Comparison of ENCODE assay signal across 25 cellular contexts in the genomic region with DNA sequence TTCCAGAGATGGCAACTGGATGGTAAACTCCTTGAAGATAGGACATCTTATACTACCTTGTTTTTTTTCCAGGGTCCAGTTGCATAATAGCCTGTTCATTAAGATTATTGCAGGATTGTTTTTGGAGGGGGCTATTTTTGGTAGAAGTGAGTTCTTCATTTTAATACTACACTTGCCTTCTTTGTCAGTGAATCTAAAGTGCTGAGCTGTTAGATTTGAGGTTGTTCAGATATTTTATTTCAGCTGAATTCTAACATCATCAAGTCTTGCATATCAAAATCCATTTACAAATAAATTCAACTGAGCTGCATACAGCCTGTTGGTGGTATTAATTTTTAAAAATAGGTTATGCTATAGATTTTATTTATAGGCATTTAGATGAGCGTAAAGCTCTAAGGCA.
A peak's percentile ranks its signal among the peaks of the same experiment; 100 is the strongest.
DNase-seq lines count a peak whose midpoint lies in the region; ATAC-seq, FAIRE-seq and TF ChIP-seq lines count a peak whose summit lies in the region.
"Had no signal": no experiment of that assay in that cellular context is flagged by ENCODE, and none has a peak within 500 bp of the region (broad histone marks: within the 10 kb centered on the region; RNA-seq: fewer than 3 reads in every experiment).

No MANE protein-coding gene starts in this region.

- no peak overlapping the region for H3K9ac ChIP-seq in SK-N-SH
- H3K9ac ChIP-seq: BLaER1 treated with 17β-estradiol and CSF1 and Interleukin-3, amounts not matched to agents 10 nM and 100 nM had no signal

- TF ChIP-seq CTCF in SK-N-SH (IDR thresholded peaks at IDR 0.05), result no peak
- no peak for TF ChIP-seq CTCF in A549 (IDR thresholded peaks at IDR 0.05)
- no peak for TF ChIP-seq CTCF in dorsolateral prefrontal cortex (IDR thresholded peaks at IDR 0.05 in 54 of 56, conservative IDR thresholded peaks at IDR 0.05 in 2 of 56; ENCODE audit: low read depth in 1 of 56, partially characterized antibody in 56 of 56)
- TF ChIP-seq CTCF in neutrophil (IDR thresholded peaks at IDR 0.05), result no peak

- TF ChIP-seq POLR2A in A549 (IDR thresholded peaks at IDR 0.05; ENCODE audit: low read length), result no peak

- no peak for TF ChIP-seq EP300 in SK-N-SH (IDR thresholded peaks at IDR 0.05; ENCODE audit: borderline replicate concordance in 1 of 2, low read depth in 1 of 2, low read length in 1 of 2)
- TF ChIP-seq EP300 in A549 (IDR thresholded peaks at IDR 0.05), result no peak

- CTCF ChIA-PET in SK-N-SH (lab: Yijun Ruan, JAX), result interaction anchor here (1.1 to 1.4 kb wide), 2 partner anchors 10 to 251 kb away, joined by 3 to 4 read pairs; no protein-coding TSS in a partner anchor
- CTCF ChIA-PET in A549 (lab: Yijun Ruan, JAX), result no interaction called here

- H3K4me1 ChIP-seq in SK-N-SH (ENCODE audit: control insufficient read depth in 1 of 2, insufficient read depth in 2 of 2, low read depth in 1 of 2, low read length in 1 of 2) (peaks cover 4 to 35% of the 10 kb centered on the region in 2 experiments), A549 (no peaks in the 10 kb centered on the region), neutrophil (ENCODE audit: control insufficient read depth in 1 of 2, insufficient read depth in 1 of 2, low read depth in 1 of 2, low read length in 1 of 2) (peaks cover 4 to 32% of the 10 kb centered on the region in 2 experiments)
- H3K4me1 ChIP-seq: HAP-1 had no signal

- H3K27me3 ChIP-seq in SK-N-SH (ENCODE audit: insufficient read depth) (no peaks in the 10 kb centered on the region), dorsolateral prefrontal cortex (no peaks in the 10 kb centered on the region), neutrophil (no peaks in the 10 kb centered on the region)
- H3K27me3 ChIP-seq: BE2C; BLaER1 treated with 17β-estradiol and CSF1 and Interleukin-3, amounts not matched to agents 10 nM and 100 nM had no signal

- DNase-seq in SK-N-SH (no peak), A549 (ENCODE audit: low read depth in 1 of 2, low spot score in 1 of 2) (no peak), dorsolateral prefrontal cortex (no peak)
- DNase-seq: ACHN; AML-193; BE2C; CD4-positive, alpha-beta T cell; CD8-positive, alpha-beta memory T cell; DMS 273 treated with DMSO at 0.1 percent for 48 hours; DMS79; GDM1; GOT3; HFFc6 had no signal

- POLR2A ChIA-PET in SK-N-SH (lab: Yijun Ruan, JAX), result no interaction called here
- POLR2A ChIA-PET in A549 (lab: Yijun Ruan, JAX), result no interaction called here

- H3K36me3 ChIP-seq in SK-N-SH (replicated peaks in 1 of 2; ENCODE audit: control insufficient read depth in 1 of 2, insufficient read depth in 2 of 2, low read length in 1 of 2) (no peaks in the 10 kb centered on the region), neutrophil (no peaks in the 10 kb centered on the region)
- H3K36me3 ChIP-seq: BE2C; BLaER1 treated with 17β-estradiol and CSF1 and Interleukin-3, amounts not matched to agents 10 nM and 100 nM; HAP-1 had no signal

- ATAC-seq in SK-N-SH treated with all-trans-retinoic acid at 6 μM for 48 hours, result no peak
- ATAC-seq in A549, result no peak
- no peak for ATAC-seq in GM19395 (IDR thresholded peaks at IDR 0.05; ENCODE audit: unreplicated experiment)
- no peak for ATAC-seq in HG03095 (IDR thresholded peaks at IDR 0.05; ENCODE audit: unreplicated experiment)
- ATAC-seq: GM12878 had no signal

- 96% methylated on average over 1 of the region's 1 CpG for WGBS in SK-N-SH (ENCODE audit: low lambda C conversion rate)
- WGBS in A549 (ENCODE audit: missing lambda C conversion rate), result 88% methylated on average over 1 of the region's 1 CpG

- TF ChIP-seq RAD21 in SK-N-SH (IDR thresholded peaks at IDR 0.05; ENCODE audit: low read length) (no peak), A549 (conservative IDR thresholded peaks at IDR 0.05 in 1 of 2, IDR thresholded peaks at IDR 0.05 in 1 of 2) (no peak)

- intact Hi-C loops in dorsolateral prefrontal cortex (cut with DNase I), result loop anchor here in 1 of 2 donors (10.0 kb wide), 1 partner anchor 72 kb away; a partner anchor contains a TSS

- H3K4me2 ChIP-seq in SK-N-SH (peak overlapping the region; percentile 63; the same call in 1 of the 2 replicates), A549 (no peak overlapping the region)
- H3K4me2 ChIP-seq: BLaER1 treated with 17β-estradiol and CSF1 and Interleukin-3, amounts not matched to agents 10 nM and 100 nM had no signal

- FAIRE-seq in A549 (lab: Jason Lieb, UNC), result no peak
- FAIRE-seq: A204.1, D721Med, GM12878, GM19239, H54 had no signal

- H3K9me3 ChIP-seq in SK-N-SH, result no peaks in the 10 kb centered on the region
- no peaks in the 10 kb centered on the region for H3K9me3 ChIP-seq in A549
- no peaks in the 10 kb centered on the region for H3K9me3 ChIP-seq in neutrophil
- H3K9me3 ChIP-seq: BE2C; BLaER1 treated with 17β-estradiol and CSF1 and Interleukin-3, amounts not matched to agents 10 nM and 100 nM; HAP-1 had no signal

- H3F3A ChIP-seq in SK-N-SH (replicated peaks; ENCODE audit: insufficient read depth), result peaks cover 42% of the 10 kb centered on the region

- no peak overlapping the region for H2AFZ ChIP-seq in SK-N-SH (ENCODE audit: low read depth)

- H3K27ac ChIP-seq in SK-N-SH (ENCODE audit: low read depth in 2 of 2, low read length in 1 of 2) (peak overlapping the region in 1 of 2 experiments; percentile 86; a peak in 2 of 4 replicates), A549 (no peak overlapping the region), dorsolateral prefrontal cortex (peak overlapping the region in 32 of 59 donors; percentile 5 to 80 (median 50)), neutrophil (peak overlapping the region; percentile 11)
- H3K27ac ChIP-seq: 22Rv1; BLaER1 treated with 17β-estradiol and CSF1 and Interleukin-3, amounts not matched to agents 10 nM and 100 nM had no signal

- no peaks in the 10 kb centered on the region for H3K9me2 ChIP-seq in SK-N-SH

- peaks cover 62% of the 10 kb centered on the region for H3K79me2 ChIP-seq in SK-N-SH (ENCODE audit: insufficient read depth)

- H4K20me1 ChIP-seq in SK-N-SH (ENCODE audit: insufficient read depth), result no peaks in the 10 kb centered on the region
- H4K20me1 ChIP-seq: BLaER1 treated with 17β-estradiol and CSF1 and Interleukin-3, amounts not matched to agents 10 nM and 100 nM had no signal

- H3K4me3 ChIP-seq in SK-N-SH (ENCODE audit: low read depth in 2 of 2, low read length in 1 of 2) (no peak overlapping the region), A549 (no peak overlapping the region), dorsolateral prefrontal cortex (no peak overlapping the region), neutrophil (ENCODE audit: low read depth in 1 of 2, low read length in 1 of 2) (no peak overlapping the region)
- H3K4me3 ChIP-seq: BLaER1 treated with 17β-estradiol and CSF1 and Interleukin-3, amounts not matched to agents 10 nM and 100 nM; GM12878; HAP-1 had no signal

TF ChIP-seq in SK-N-SH, 30 proteins besides CTCF, POLR2A, EP300 and RAD21 (continues in another document):
- TF ChIP-seq GATA2 (CRISPR knock-in tag; IDR thresholded peaks at IDR 0.05) (no peak), SIN3A (IDR thresholded peaks at IDR 0.05; ENCODE audit: borderline replicate concordance, low read depth, low read length) (no peak), MEF2A (IDR thresholded peaks at IDR 0.05; ENCODE audit: borderline replicate concordance, low read depth) (no peak), TCF12 (IDR thresholded peaks at IDR 0.05) (no peak), ELF1 (IDR thresholded peaks at IDR 0.05) (no peak)
- TF ChIP-seq, protein P1, sequence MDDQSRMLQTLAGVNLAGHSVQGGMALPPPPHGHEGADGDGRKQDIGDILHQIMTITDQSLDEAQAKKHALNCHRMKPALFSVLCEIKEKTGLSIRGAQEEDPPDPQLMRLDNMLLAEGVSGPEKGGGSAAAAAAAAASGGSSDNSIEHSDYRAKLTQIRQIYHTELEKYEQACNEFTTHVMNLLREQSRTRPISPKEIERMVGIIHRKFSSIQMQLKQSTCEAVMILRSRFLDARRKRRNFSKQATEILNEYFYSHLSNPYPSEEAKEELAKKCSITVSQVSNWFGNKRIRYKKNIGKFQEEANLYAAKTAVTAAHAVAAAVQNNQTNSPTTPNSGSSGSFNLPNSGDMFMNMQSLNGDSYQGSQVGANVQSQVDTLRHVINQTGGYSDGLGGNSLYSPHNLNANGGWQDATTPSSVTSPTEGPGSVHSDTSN (IDR thresholded peaks at IDR 0.05), result no peak

TF ChIP-seq in SK-N-SH treated with all-trans-retinoic acid at 6 μM for 48 hours, 23 proteins besides CTCF, POLR2A, EP300 and RAD21 (continues in another document):
- TF ChIP-seq ZNF565 (CRISPR knock-in tag; conservative IDR thresholded peaks at IDR 0.05; ENCODE audit: low read depth), result no peak
- TF ChIP-seq OSR1 (CRISPR knock-in tag; IDR thresholded peaks at IDR 0.05), result no peak
- no peak for TF ChIP-seq ZFP3 (CRISPR knock-in tag; IDR thresholded peaks at IDR 0.05)
- TF ChIP-seq, protein P2, sequence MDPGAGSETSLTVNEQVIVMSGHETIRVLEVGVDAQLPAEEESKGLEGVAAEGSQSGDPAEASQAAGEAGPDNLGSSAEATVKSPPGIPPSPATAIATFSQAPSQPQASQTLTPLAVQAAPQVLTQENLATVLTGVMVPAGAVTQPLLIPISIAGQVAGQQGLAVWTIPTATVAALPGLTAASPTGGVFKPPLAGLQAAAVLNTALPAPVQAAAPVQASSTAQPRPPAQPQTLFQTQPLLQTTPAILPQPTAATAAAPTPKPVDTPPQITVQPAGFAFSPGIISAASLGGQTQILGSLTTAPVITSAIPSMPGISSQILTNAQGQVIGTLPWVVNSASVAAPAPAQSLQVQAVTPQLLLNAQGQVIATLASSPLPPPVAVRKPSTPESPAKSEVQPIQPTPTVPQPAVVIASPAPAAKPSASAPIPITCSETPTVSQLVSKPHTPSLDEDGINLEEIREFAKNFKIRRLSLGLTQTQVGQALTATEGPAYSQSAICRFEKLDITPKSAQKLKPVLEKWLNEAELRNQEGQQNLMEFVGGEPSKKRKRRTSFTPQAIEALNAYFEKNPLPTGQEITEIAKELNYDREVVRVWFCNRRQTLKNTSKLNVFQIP (CRISPR knock-in tag; IDR thresholded peaks at IDR 0.05; ENCODE audit: borderline replicate concordance, low read depth), result no peak

TF ChIP-seq in A549, 52 proteins besides CTCF, POLR2A, EP300 and RAD21:
- TF ChIP-seq TP53 (CRISPR knock-in tag; IDR thresholded peaks at IDR 0.05), result no peak
- peak; percentile 58 for TF ChIP-seq MAFK (IDR thresholded peaks at IDR 0.05; ENCODE audit: partially characterized antibody)

Comparison
In these comparisons a context has a peak if more than half of its experiments do, and no peak if none do; other contexts are left out.
1. H3K27ac ChIP-seq: peak in dorsolateral prefrontal cortex (32 of 59) and neutrophil (single experiment); none in A549 (0 of 2).